8 cellular contexts compared by ENCODE assay signal in genomic region chr16:89315791-89316581, GRCh38.
A peak's percentile ranks its signal among the peaks of the same experiment; 100 is the strongest.
DNase-seq lines count a peak whose midpoint lies in the region; ATAC-seq and TF ChIP-seq lines count a peak whose summit lies in the region.

No MANE protein-coding gene starts in this region.

- no peaks in the 10 kb centered on the region for H3K9me3 Mint-ChIP-seq in naive thymus-derived CD8-positive, alpha-beta T cell
- no peaks in the 10 kb centered on the region for H3K9me3 Mint-ChIP-seq in type B pancreatic cell

- 53 to 56% methylated on average over 20 of the region's 20 CpGs for WGBS in lower leg skin, 2 donors

- ATAC-seq in naive thymus-derived CD8-positive, alpha-beta T cell: peak; percentile 86

- DNase-seq in AML-193 (lab: John Stamatoyannopoulos, UW) (peak; percentile 69 to 73), HS-27A (ENCODE audit: low read depth) (peak; percentile 48), choroid plexus epithelial cell (ENCODE audit: low read depth) (peak; percentile 87), type B pancreatic cell (ENCODE audit: extremely low spot score, unreplicated experiment) (no peak), lower leg skin (ENCODE audit: low spot score in 2 of 2) (no peak), NCI-H187 treated with DMSO at 0.1 percent for 48 hours (lab: John Stamatoyannopoulos, UW) (no peak)
- peak; percentile 62 for DNase-seq in activated CD4-positive, CD25-positive, alpha-beta regulatory T cell treated with anti-CD3 and anti-CD28 coated beads, Interleukin-2, amount 50 U/mL, for 16 hours (ENCODE audit: low read depth, low spot score)
- peak; percentile 42 to 87 (median 74) for DNase-seq in naive thymus-derived CD8-positive, alpha-beta T cell

- TF ChIP-seq POLR2A in lower leg skin (IDR thresholded peaks at IDR 0.05): no peak

- TF ChIP-seq CTCF in choroid plexus epithelial cell (conservative IDR thresholded peaks at IDR 0.05; ENCODE audit: low read depth, low read length): no peak
- TF ChIP-seq CTCF in type B pancreatic cell (conservative IDR thresholded peaks at IDR 0.05): no peak
- no peak for TF ChIP-seq CTCF in lower leg skin (IDR thresholded peaks at IDR 0.05)

- H3K27ac Mint-ChIP-seq in naive thymus-derived CD8-positive, alpha-beta T cell: peak overlapping the region; percentile 93 to 99 (median 98)
- H3K27ac Mint-ChIP-seq in type B pancreatic cell: peak overlapping the region; percentile 39

- H3K4me1 Mint-ChIP-seq in naive thymus-derived CD8-positive, alpha-beta T cell: peaks cover 49 to 99% (median 95%) of the 10 kb centered on the region in 4 donors
- peaks cover 56% of the 10 kb centered on the region for H3K4me1 Mint-ChIP-seq in type B pancreatic cell (ENCODE audit: unreplicated experiment)

- H3K4me3 ChIP-seq in choroid plexus epithelial cell (ENCODE audit: low read depth, low read length) (no peak overlapping the region), lower leg skin (ENCODE audit: low read depth, poor library complexity, severe bottlenecking) (no peak overlapping the region)

- POLR2A ChIA-PET in naive thymus-derived CD8-positive, alpha-beta T cell (lab: Charles Lee): interaction anchor here (0.5 to 2.8 kb wide), 24 partner anchors 8 to 501 kb away, joined by 3 to 17 read pairs (median 5); partner anchors contain the start of genes FANCA, SPG7 and ZNF778

- intact Hi-C loops in lower leg skin (cut with DNase I; ENCODE audit: low total_unique reads): no loop called here

- peaks cover 0 to 22% (median 0%) of the 10 kb centered on the region in 3 donors for H3K36me3 Mint-ChIP-seq in naive thymus-derived CD8-positive, alpha-beta T cell
- H3K36me3 Mint-ChIP-seq in type B pancreatic cell: peaks cover 16% of the 10 kb centered on the region

- peak overlapping the region; percentile 70 to 90 (median 84) for H3K4me3 Mint-ChIP-seq in naive thymus-derived CD8-positive, alpha-beta T cell
- H3K4me3 Mint-ChIP-seq in type B pancreatic cell: no peak overlapping the region

- H3K27me3 Mint-ChIP-seq in naive thymus-derived CD8-positive, alpha-beta T cell: no peaks in the 10 kb centered on the region
- H3K27me3 Mint-ChIP-seq in type B pancreatic cell: no peaks in the 10 kb centered on the region

Comparison
In these comparisons a context has a peak if more than half of its experiments do, and no peak if none do; other contexts are left out.
1. DNase-seq: peak in AML-193 (2 of 2), HS-27A (single experiment), activated CD4-positive, CD25-positive, alpha-beta regulatory T cell treated with anti-CD3 and anti-CD28 coated beads, Interleukin-2, amount 50 U/mL, for 16 hours (single experiment), choroid plexus epithelial cell (single experiment) and naive thymus-derived CD8-positive, alpha-beta T cell (10 of 10); none in type B pancreatic cell (single experiment), lower leg skin (0 of 2) and NCI-H187 treated with DMSO at 0.1 percent for 48 hours (single experiment).